ENCODE assay signal across 10 cellular contexts in genomic region chr9:34458967-34459355, GRCh38. TPM values are rescaled to one million over a fixed set of nuclear protein-coding genes. Genes with fewer than 3 reads are reported as not detected.
DNase-seq lines count a peak whose midpoint lies in the region; ATAC-seq, FAIRE-seq and TF ChIP-seq lines count a peak whose summit lies in the region.
"Had no signal": no experiment of that assay in that cellular context is flagged by ENCODE, and none has a peak within 500 bp of the region (broad histone marks: within the 10 kb centered on the region; RNA-seq: fewer than 3 reads in every experiment).

No MANE protein-coding gene starts in this region.

- H3K36me3 ChIP-seq in DOHH2 (ENCODE audit: control insufficient read depth, low read length) (no peaks in the 10 kb centered on the region), OCI-LY7 (ENCODE audit: insufficient read depth, low read length) (no peaks in the 10 kb centered on the region), endothelial cell of umbilical vein (ENCODE audit: control insufficient read depth in 2 of 2, extremely low read depth in 1 of 2, insufficient read depth in 2 of 2, low read length in 2 of 2) (no peaks in the 10 kb centered on the region)

- dilution Hi-C loops in endothelial cell of umbilical vein (cut with MboI; ENCODE audit: extremely low pct_ligation_motif_present, low sequenced_read_pairs): no loop called here

- H3K27me3 ChIP-seq in DOHH2 (ENCODE audit: control insufficient read depth, low read length): peaks cover 28% of the 10 kb centered on the region
- peaks cover 5 to 18% of the 10 kb centered on the region in 2 experiments for H3K27me3 ChIP-seq in endothelial cell of umbilical vein (ENCODE audit: control insufficient read depth in 2 of 2, insufficient read depth in 2 of 2, low read length in 2 of 2)

- peak overlapping the region; percentile 74 for H3K4me2 ChIP-seq in DOHH2 (ENCODE audit: low read length)
- H3K4me2 ChIP-seq in OCI-LY7 (ENCODE audit: low read length): peak overlapping the region; percentile 68
- peak overlapping the region; percentile 8 for H3K4me2 ChIP-seq in endothelial cell of umbilical vein (ENCODE audit: insufficient read depth, low read length)

- no peak for TF ChIP-seq POLR2A in endothelial cell of umbilical vein (IDR thresholded peaks at IDR 0.05; ENCODE audit: low read depth, low read length)

- peaks cover 27% of the 10 kb centered on the region for H3K4me1 Mint-ChIP-seq in progenitor cell of endocrine pancreas (ENCODE audit: low read depth)

- H3K9me2 ChIP-seq in DOHH2 (replicated peaks; ENCODE audit: control insufficient read depth, low read length) (no peaks in the 10 kb centered on the region), OCI-LY7 (ENCODE audit: insufficient read depth, low read length) (no peaks in the 10 kb centered on the region)

- CTCF ChIA-PET in OCI-LY7 (lab: Charles Lee; ENCODE audit: unreplicated experiment): no interaction called here
- CTCF ChIA-PET in endothelial cell of umbilical vein (lab: Charles Lee): interaction anchor here (0.9 to 6.3 kb wide), 5 partner anchors 14 to 55 kb away, joined by 3 to 37 read pairs (median 3); no protein-coding TSS in a partner anchor

- H3K9ac ChIP-seq in endothelial cell of umbilical vein (replicated peaks; ENCODE audit: extremely low read depth, insufficient read depth, low read length): no peak overlapping the region

- no peaks in the 10 kb centered on the region; the same call in 1 of the 2 replicates for H4K20me1 ChIP-seq in DOHH2 (ENCODE audit: control insufficient read depth, insufficient read depth, low read depth, low read length)
- no peaks in the 10 kb centered on the region for H4K20me1 ChIP-seq in OCI-LY7 (ENCODE audit: insufficient read depth, low read length)
- H4K20me1 ChIP-seq in endothelial cell of umbilical vein (replicated peaks; ENCODE audit: control insufficient read depth, extremely low read depth, insufficient read depth, low read length): no peaks in the 10 kb centered on the region

- H3K27me3 Mint-ChIP-seq in progenitor cell of endocrine pancreas: peaks cover 16% of the 10 kb centered on the region

- FAIRE-seq in endothelial cell of umbilical vein (lab: Jason Lieb, UNC): no peak

- no TSS peak for BruUV-seq in OCI-LY7 (replicated peaks; lab: Mats Ljungman, UMichigan)
- BruUV-seq in endothelial cell of umbilical vein (replicated peaks; lab: Mats Ljungman, UMichigan): no TSS peak

- H3K9me3 ChIP-seq in DOHH2 (ENCODE audit: control insufficient read depth, insufficient read depth, low read length) (no peaks in the 10 kb centered on the region), OCI-LY7 (ENCODE audit: low read length) (no peaks in the 10 kb centered on the region), endothelial cell of umbilical vein (replicated peaks; ENCODE audit: control insufficient read depth, insufficient read depth, low read length) (no peaks in the 10 kb centered on the region)

- no peaks in the 10 kb centered on the region for H3F3A ChIP-seq in DOHH2 (ENCODE audit: control insufficient read depth, insufficient read depth)

- H3K36me3 Mint-ChIP-seq in progenitor cell of endocrine pancreas (ENCODE audit: insufficient read depth): no peaks in the 10 kb centered on the region

- H3K27ac ChIP-seq in DOHH2 (ENCODE audit: low read depth, low read length): no peak overlapping the region
- H3K27ac ChIP-seq in OCI-LY7 (ENCODE audit: low read depth, low read length, poor library complexity, severe bottlenecking): no peak overlapping the region
- no peak overlapping the region for H3K27ac ChIP-seq in endothelial cell of umbilical vein (ENCODE audit: insufficient read depth, low read depth, low read length)

- POLR2A ChIA-PET in OCI-LY7 (lab: Charles Lee) (interaction anchor here (0.6 kb wide), 1 partner anchor 758 kb away, joined by 8 read pairs; no protein-coding TSS in a partner anchor), endothelial cell of umbilical vein (lab: Charles Lee) (interaction anchor here (0.9 kb wide), 1 partner anchor 18 kb away, joined by 3 read pairs; no protein-coding TSS in a partner anchor)

- H2AFZ ChIP-seq in OCI-LY7 (ENCODE audit: low read length): peak overlapping the region; percentile 68
- peak overlapping the region; percentile 11 for H2AFZ ChIP-seq in endothelial cell of umbilical vein (ENCODE audit: low read depth, low read length)

- peak overlapping the region; percentile 91 for H3K27ac Mint-ChIP-seq in progenitor cell of endocrine pancreas

- H3K79me2 ChIP-seq in DOHH2 (ENCODE audit: control insufficient read depth, low read length): peaks cover 2% of the 10 kb centered on the region; the same call in 1 of the 2 replicates
- no peaks in the 10 kb centered on the region for H3K79me2 ChIP-seq in OCI-LY7 (ENCODE audit: insufficient read depth, low read depth, low read length)
- H3K79me2 ChIP-seq in endothelial cell of umbilical vein (ENCODE audit: control insufficient read depth, insufficient read depth, low read length): peaks cover 33% of the 10 kb centered on the region

- no peak for ATAC-seq in HG03457 (IDR thresholded peaks at IDR 0.05; ENCODE audit: unreplicated experiment)

- H3K4me3 ChIP-seq in DOHH2 (ENCODE audit: low read length) (peak overlapping the region; percentile 77), OCI-LY7 (ENCODE audit: low read depth, low read length, poor library complexity, severe bottlenecking) (peak overlapping the region; percentile 73), endothelial cell of umbilical vein (replicated peaks in 1 of 3; ENCODE audit: insufficient read depth in 1 of 3, low read depth in 1 of 3, low read length in 3 of 3) (no peak overlapping the region)

- H3K4me1 ChIP-seq in DOHH2 (ENCODE audit: control insufficient read depth, low read length) (peaks cover 15% of the 10 kb centered on the region), OCI-LY7 (ENCODE audit: insufficient read depth, low read length, poor library complexity, severe bottlenecking) (peaks cover 25% of the 10 kb centered on the region), endothelial cell of umbilical vein (ENCODE audit: control insufficient read depth, extremely low read depth, insufficient read depth, low read length) (peaks cover 16% of the 10 kb centered on the region)

- DNase-seq in OCI-LY7 (ENCODE audit: low spot score) (no peak), endothelial cell of umbilical vein (ENCODE audit: low read depth, low spot score) (no peak), progenitor cell of endocrine pancreas (ENCODE audit: low spot score, unreplicated experiment) (no peak), NCI-H2196 (lab: John Stamatoyannopoulos, UW; ENCODE audit: unreplicated experiment) (no peak), NAMALWA (ENCODE audit: low spot score) (no peak), putamen (ENCODE audit: low spot score) (no peak)

- no peak for TF ChIP-seq CTCF in DOHH2 (IDR thresholded peaks at IDR 0.05; ENCODE audit: low read depth, low read length, poor library complexity, severe bottlenecking)
- TF ChIP-seq CTCF in OCI-LY7 (conservative IDR thresholded peaks at IDR 0.05; ENCODE audit: low read length): no peak
- no peak for TF ChIP-seq CTCF in endothelial cell of umbilical vein (IDR thresholded peaks at IDR 0.05; ENCODE audit: extremely low read depth in 1 of 2, insufficient read depth in 1 of 2, low read depth in 1 of 2, low read length in 2 of 2)
- TF ChIP-seq CTCF in progenitor cell of endocrine pancreas (IDR thresholded peaks at IDR 0.05; ENCODE audit: unreplicated experiment): no peak

- intact Hi-C loops in OCI-LY7 (cut with micrococcal nuclease; ENCODE audit: unreplicated experiment) (no loop called here), endothelial cell of umbilical vein (cut with micrococcal nuclease) (loop anchor here (1.0 to 5.0 kb wide), 2 partner anchors 37 to 153 kb away; partner anchors contain the start of gene RPP25L)

- H3K9me1 ChIP-seq in endothelial cell of umbilical vein (replicated peaks; ENCODE audit: control insufficient read depth, extremely low read depth, insufficient read depth, low read length): no peaks in the 10 kb centered on the region

- no peaks in the 10 kb centered on the region for H3K9me3 Mint-ChIP-seq in progenitor cell of endocrine pancreas (ENCODE audit: low read depth)

- peak overlapping the region; percentile 89 for H3K4me3 Mint-ChIP-seq in progenitor cell of endocrine pancreas (ENCODE audit: low read depth)

TF ChIP-seq in endothelial cell of umbilical vein, 7 proteins besides CTCF, POLR2A, EP300 and RAD21 (continues in another document):
- TF ChIP-seq EZH2 (IDR thresholded peaks at IDR 0.05; ENCODE audit: borderline replicate concordance, low read depth, low read length, severe bottlenecking) (no peak), POLR2AphosphoS5 (IDR thresholded peaks at IDR 0.05; ENCODE audit: insufficient read depth, low read depth, low read length) (no peak), MYC (IDR thresholded peaks at IDR 0.05; ENCODE audit: low read depth, low read length) (no peak), FOS (IDR thresholded peaks at IDR 0.05; ENCODE audit: borderline replicate concordance, insufficient read depth, low read length) (no peak), GATA2 (IDR thresholded peaks at IDR 0.05; ENCODE audit: insufficient read depth, insufficient read length, low read depth, low read length) (no peak), JUN (IDR thresholded peaks at IDR 0.05; ENCODE audit: borderline replicate concordance, insufficient read depth, insufficient read length, low read depth) (no peak)

RNA-seq across cellular contexts. Expression of gene DNAI1, which starts 0.4 kb away (rescaled TPM):
- 0.57 TPM in 1 of 2 replicates, not detected in the other for total RNA-seq in OCI-LY7 (2014; rRNA removed; shearing (Covaris generic))
- total RNA-seq in OCI-LY7 (2022) (0.55 and 0.97 TPM in 2 replicates), endothelial cell of umbilical vein (not detected in 2 replicates), progenitor cell of endocrine pancreas (1.2 and 3.5 TPM in 2 replicates)
- not detected in 2 replicates for polyA plus RNA-seq in endothelial cell of umbilical vein
- polyA plus RNA-seq in endothelial cell of umbilical vein (2011; cell fraction: cytosol; rRNA removed): not detected in 2 replicates
- not detected in 2 replicates for polyA plus RNA-seq in endothelial cell of umbilical vein (2011; cell fraction: nucleus; rRNA removed)
- polyA plus RNA-seq in endothelial cell of umbilical vein (2012): not detected in 2 replicates
- polyA minus RNA-seq in endothelial cell of umbilical vein: not detected in 2 replicates
- polyA minus RNA-seq in endothelial cell of umbilical vein (2011; cell fraction: cytosol; rRNA and poly(A)+ RNA removed): not detected
- polyA minus RNA-seq in endothelial cell of umbilical vein (2011; cell fraction: nucleus; rRNA and poly(A)+ RNA removed): not detected in 2 replicates
- total RNA-seq: activated CD8-positive, alpha-beta memory T cell treated with anti-CD3 and anti-CD28 coated beads for 36 hours; LHCN-M2 had no signal

RNA-seq across cellular contexts. Expression of gene FAM219A, which starts 0.6 kb away (rescaled TPM):
- total RNA-seq in OCI-LY7 (2014; rRNA removed; shearing (Covaris generic)): 5.2 and 6.5 TPM in 2 replicates
- total RNA-seq in OCI-LY7 (2022): 12.7 and 14.3 TPM in 2 replicates
- total RNA-seq in endothelial cell of umbilical vein: 35.7 and 39.5 TPM in 2 replicates
- 18.1 and 20.0 TPM in 2 replicates for polyA plus RNA-seq in endothelial cell of umbilical vein
- polyA plus RNA-seq in endothelial cell of umbilical vein (2011; cell fraction: cytosol; rRNA removed): 17.5 and 17.8 TPM in 2 replicates
- 39.3 and 45.0 TPM in 2 replicates for polyA plus RNA-seq in endothelial cell of umbilical vein (2011; cell fraction: nucleus; rRNA removed)
- polyA plus RNA-seq in endothelial cell of umbilical vein (2012): 27.7 and 28.1 TPM in 2 replicates
- 18.5 and 19.2 TPM in 2 replicates for polyA minus RNA-seq in endothelial cell of umbilical vein
- polyA minus RNA-seq in endothelial cell of umbilical vein (2011; cell fraction: cytosol; rRNA and poly(A)+ RNA removed): 2.0 TPM
- 10.0 and 11.0 TPM in 2 replicates for polyA minus RNA-seq in endothelial cell of umbilical vein (2011; cell fraction: nucleus; rRNA and poly(A)+ RNA removed)
- 17.5 and 19.2 TPM in 2 replicates for total RNA-seq in progenitor cell of endocrine pancreas

Comparison
In these comparisons a context has a peak if more than half of its experiments do, and no peak if none do; other contexts are left out.
1. H3K4me2 ChIP-seq: peak in every context shown above with its lines; median percentile 74 in DOHH2; 68 in OCI-LY7; 8 in endothelial cell of umbilical vein.
2. H3K4me3 ChIP-seq: peak in DOHH2 (single experiment) and OCI-LY7 (single experiment); none in endothelial cell of umbilical vein (0 of 3).